In the genomic region with DNA sequence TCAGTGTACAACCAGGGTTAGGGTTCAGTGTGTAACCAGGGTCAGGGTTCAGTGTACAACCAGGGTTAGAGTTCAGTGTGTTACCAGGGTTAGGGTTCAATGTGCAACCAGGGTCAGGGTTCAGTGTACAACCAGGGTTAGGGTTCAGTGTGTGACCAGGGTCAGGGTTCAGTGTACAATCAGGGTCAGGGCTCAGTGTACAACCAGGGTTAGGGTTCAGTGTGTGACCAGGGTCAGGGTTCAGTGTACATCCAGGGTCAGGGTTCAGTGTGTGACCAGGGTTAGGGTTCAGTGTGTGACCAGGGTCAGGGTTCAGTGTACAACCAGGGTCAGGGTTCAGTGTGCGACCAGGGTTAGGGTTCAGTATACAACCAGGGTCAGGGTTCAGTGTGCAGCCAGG, we compare ENCODE assay signal across 2 cellular contexts.
TF ChIP-seq lines count a peak whose summit lies in the region.

No MANE protein-coding gene starts in this region.

TF ChIP-seq in GM12878, 131 proteins besides CTCF, POLR2A, EP300 and RAD21:
- TF ChIP-seq, protein P1, sequence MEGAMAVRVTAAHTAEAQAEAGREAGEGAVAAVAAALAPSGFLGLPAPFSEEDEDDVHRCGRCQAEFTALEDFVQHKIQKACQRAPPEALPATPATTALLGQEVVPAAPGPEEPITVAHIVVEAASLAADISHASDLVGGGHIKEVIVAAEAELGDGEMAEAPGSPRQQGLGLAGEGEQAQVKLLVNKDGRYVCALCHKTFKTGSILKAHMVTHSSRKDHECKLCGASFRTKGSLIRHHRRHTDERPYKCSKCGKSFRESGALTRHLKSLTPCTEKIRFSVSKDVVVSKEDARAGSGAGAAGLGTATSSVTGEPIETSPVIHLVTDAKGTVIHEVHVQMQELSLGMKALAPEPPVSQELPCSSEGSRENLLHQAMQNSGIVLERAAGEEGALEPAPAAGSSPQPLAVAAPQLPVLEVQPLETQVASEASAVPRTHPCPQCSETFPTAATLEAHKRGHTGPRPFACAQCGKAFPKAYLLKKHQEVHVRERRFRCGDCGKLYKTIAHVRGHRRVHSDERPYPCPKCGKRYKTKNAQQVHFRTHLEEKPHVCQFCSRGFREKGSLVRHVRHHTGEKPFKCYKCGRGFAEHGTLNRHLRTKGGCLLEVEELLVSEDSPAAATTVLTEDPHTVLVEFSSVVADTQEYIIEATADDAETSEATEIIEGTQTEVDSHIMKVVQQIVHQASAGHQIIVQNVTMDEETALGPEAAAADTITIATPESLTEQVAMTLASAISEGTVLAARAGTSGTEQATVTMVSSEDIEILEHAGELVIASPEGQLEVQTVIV (IDR thresholded peaks at IDR 0.05; ENCODE audit: borderline replicate concordance, partially characterized antibody) = no peak
- TF ChIP-seq ASH2L (IDR thresholded peaks at IDR 0.05; ENCODE audit: borderline replicate concordance, low read depth) = no peak
- TF ChIP-seq, protein P2, sequence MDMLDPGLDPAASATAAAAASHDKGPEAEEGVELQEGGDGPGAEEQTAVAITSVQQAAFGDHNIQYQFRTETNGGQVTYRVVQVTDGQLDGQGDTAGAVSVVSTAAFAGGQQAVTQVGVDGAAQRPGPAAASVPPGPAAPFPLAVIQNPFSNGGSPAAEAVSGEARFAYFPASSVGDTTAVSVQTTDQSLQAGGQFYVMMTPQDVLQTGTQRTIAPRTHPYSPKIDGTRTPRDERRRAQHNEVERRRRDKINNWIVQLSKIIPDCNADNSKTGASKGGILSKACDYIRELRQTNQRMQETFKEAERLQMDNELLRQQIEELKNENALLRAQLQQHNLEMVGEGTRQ (IDR thresholded peaks at IDR 0.05; ENCODE audit: borderline replicate concordance, low read depth, low read length) = no peak
- no peak for TF ChIP-seq ZZZ3 (IDR thresholded peaks at IDR 0.05; ENCODE audit: control insufficient read depth, insufficient read length, low read depth)
TF ChIP-seq in GM12878: peak in this region for 0.

TF ChIP-seq in H1, 55 proteins besides CTCF, POLR2A, EP300 and RAD21:
- no peak for TF ChIP-seq POLR2AphosphoS5 (IDR thresholded peaks at IDR 0.05; ENCODE audit: low read depth, low read length)
- TF ChIP-seq NRF1 (IDR thresholded peaks at IDR 0.05; ENCODE audit: low read depth, low read length) = no peak
- TF ChIP-seq POU5F1 (IDR thresholded peaks at IDR 0.05; ENCODE audit: low read depth, low read length) = no peak
- TF ChIP-seq JUN (IDR thresholded peaks at IDR 0.05; ENCODE audit: low read depth, low read length) = no peak
- TF ChIP-seq, protein P3, sequence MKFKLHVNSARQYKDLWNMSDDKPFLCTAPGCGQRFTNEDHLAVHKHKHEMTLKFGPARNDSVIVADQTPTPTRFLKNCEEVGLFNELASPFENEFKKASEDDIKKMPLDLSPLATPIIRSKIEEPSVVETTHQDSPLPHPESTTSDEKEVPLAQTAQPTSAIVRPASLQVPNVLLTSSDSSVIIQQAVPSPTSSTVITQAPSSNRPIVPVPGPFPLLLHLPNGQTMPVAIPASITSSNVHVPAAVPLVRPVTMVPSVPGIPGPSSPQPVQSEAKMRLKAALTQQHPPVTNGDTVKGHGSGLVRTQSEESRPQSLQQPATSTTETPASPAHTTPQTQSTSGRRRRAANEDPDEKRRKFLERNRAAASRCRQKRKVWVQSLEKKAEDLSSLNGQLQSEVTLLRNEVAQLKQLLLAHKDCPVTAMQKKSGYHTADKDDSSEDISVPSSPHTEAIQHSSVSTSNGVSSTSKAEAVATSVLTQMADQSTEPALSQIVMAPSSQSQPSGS (IDR thresholded peaks at IDR 0.05; ENCODE audit: low read length) = no peak
- no peak for TF ChIP-seq CBX5 (IDR thresholded peaks at IDR 0.05; ENCODE audit: low read depth, low read length)
- no peak for TF ChIP-seq SP1 (IDR thresholded peaks at IDR 0.05; ENCODE audit: low read depth, low read length)
- TF ChIP-seq, protein P4, sequence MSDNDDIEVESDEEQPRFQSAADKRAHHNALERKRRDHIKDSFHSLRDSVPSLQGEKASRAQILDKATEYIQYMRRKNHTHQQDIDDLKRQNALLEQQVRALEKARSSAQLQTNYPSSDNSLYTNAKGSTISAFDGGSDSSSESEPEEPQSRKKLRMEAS (IDR thresholded peaks at IDR 0.05) = no peak
- no peak for TF ChIP-seq MAFK (IDR thresholded peaks at IDR 0.05; ENCODE audit: low read depth, low read length)
- TF ChIP-seq YY1 (IDR thresholded peaks at IDR 0.05; ENCODE audit: low read depth, low read length) = no peak
- no peak for TF ChIP-seq FOSL1 (IDR thresholded peaks at IDR 0.05; ENCODE audit: insufficient read depth, low read depth, low read length)
- TF ChIP-seq RFX5 (IDR thresholded peaks at IDR 0.05; ENCODE audit: borderline replicate concordance, low read depth, low read length) = no peak
- TF ChIP-seq SIRT6 (IDR thresholded peaks at IDR 0.05; ENCODE audit: low read length) = no peak
- TF ChIP-seq SUZ12 (IDR thresholded peaks at IDR 0.05; ENCODE audit: low read length) = no peak
